33 cellular contexts compared by ENCODE assay signal in the genomic region with DNA sequence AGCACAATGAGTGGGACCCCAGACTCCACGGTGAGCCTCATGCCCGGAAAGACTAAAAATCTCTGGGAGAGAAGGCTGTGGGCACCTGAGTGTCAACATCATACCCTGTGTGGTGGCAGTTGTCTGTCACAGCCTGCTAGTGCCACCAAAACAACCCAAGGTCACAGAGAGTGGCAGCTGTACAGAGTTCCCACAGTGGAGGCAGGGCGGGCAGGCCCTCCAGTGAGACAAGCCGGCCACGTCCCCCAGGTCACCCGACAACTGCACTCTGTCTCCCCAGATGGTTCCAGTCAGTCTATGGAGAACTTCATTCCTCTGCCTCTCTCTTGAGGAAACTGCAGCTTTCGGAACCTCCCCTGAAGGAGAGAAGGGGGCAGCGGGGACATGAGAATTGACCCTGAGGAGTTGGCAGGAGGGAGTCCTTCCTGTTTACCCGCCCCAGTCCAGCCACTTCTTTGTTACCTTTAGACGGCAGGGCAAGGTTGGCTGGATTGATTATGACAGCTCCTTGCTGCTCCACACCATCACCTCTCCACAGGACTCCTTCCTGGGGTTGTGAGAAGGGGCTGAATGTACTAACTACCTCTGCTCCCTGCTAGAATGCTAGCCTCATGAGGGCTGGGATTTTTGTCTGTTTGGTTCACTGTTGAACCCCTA. TPM values are rescaled to one million over a fixed set of nuclear protein-coding genes. Genes with fewer than 3 reads are reported as not detected.
"Had no signal": no experiment of that assay in that cellular context is flagged by ENCODE, and none has a peak within 500 bp of the region (broad histone marks: within the 10 kb centered on the region; RNA-seq: fewer than 3 reads in every experiment).

No MANE protein-coding gene starts in this region.

- H3K4me1 ChIP-seq: esophagus muscularis mucosa, foreskin keratinocyte, gastroesophageal sphincter, parathyroid adenoma, testis, tibial artery, upper lobe of left lung had no signal

- H2AFZ ChIP-seq: hepatocyte, parathyroid adenoma had no signal

- H3K4me1 Mint-ChIP-seq: memory B cell had no signal

- H3K79me2 ChIP-seq: hepatocyte, parathyroid adenoma had no signal

- H3K27ac ChIP-seq: coronary artery, esophagus muscularis mucosa, foreskin keratinocyte, gastroesophageal sphincter, heart left ventricle, hepatocyte, parathyroid adenoma, testis, tibial artery, upper lobe of left lung had no signal

- H3K4me2 ChIP-seq: hepatocyte, smooth muscle cell had no signal

- ATAC-seq: foreskin keratinocyte, gastroesophageal sphincter, heart left ventricle, left colon, left ventricle myocardium superior, natural killer cell, sciatic nerve had no signal

- H3K27ac Mint-ChIP-seq: memory B cell, natural killer cell, progenitor cell of endocrine pancreas had no signal

- H3K27me3 ChIP-seq: testis, upper lobe of left lung had no signal

- DNase-seq: dermis blood vessel endothelial cell; effector memory CD4-positive, alpha-beta T cell; foreskin keratinocyte; heart left ventricle; left colon; left ventricle myocardium superior; natural killer cell; stimulated activated CD4-positive, alpha-beta T cell treated with anti-CD3 and anti-CD28 coated beads, Interleukin-12 subunit alpha, Interleukin-12 subunit beta, amount 100 ng/mL, for 4 hours; stimulated activated CD4-positive, alpha-beta T cell treated with anti-CD3 and anti-CD28 coated beads, Interleukin-1b, Interleukin-23, amount 100 ng/mL, for 48 hours; stimulated activated CD4-positive, alpha-beta T cell treated with anti-CD3 and anti-CD28 coated beads, Interleukin-4, amount 100 ng/mL, for 1 hour; stimulated activated CD8-positive, alpha-beta memory T cell treated with anti-CD3 and anti-CD28 coated beads, Interleukin-4, amount 100 ng/mL, for 48 hours; stimulated activated naive CD4-positive, alpha-beta T cell; substantia nigra; testis; tibial artery had no signal

- H3K4me3 Mint-ChIP-seq: memory B cell, natural killer cell had no signal

- H3K9ac ChIP-seq: parathyroid adenoma had no signal

- H3K36me3 ChIP-seq: esophagus muscularis mucosa, gastroesophageal sphincter, heart left ventricle, tibial artery, upper lobe of left lung had no signal

- H3K9me3 ChIP-seq: testis had no signal

- H3K4me3 ChIP-seq: coronary artery, esophagus muscularis mucosa, gastroesophageal sphincter, heart left ventricle, hepatocyte, lung, smooth muscle cell, testis, tibial artery, upper lobe of left lung had no signal

RNA-seq across cellular contexts. Expression of a gene that starts 11.3 kb away (rescaled TPM):
- total RNA-seq: dermis blood vessel endothelial cell, endothelial cell of umbilical vein, epithelial cell of proximal tubule, esophagus muscularis mucosa, fibroblast of lung, foreskin keratinocyte, gastroesophageal sphincter, heart left ventricle, hepatocyte, kidney epithelial cell, left colon, left ventricle myocardium superior, mononuclear cell, natural killer cell, omental fat pad, progenitor cell of endocrine pancreas, smooth muscle cell, upper lobe of left lung had no signal
- polyA plus RNA-seq: endothelial cell of umbilical vein, fibroblast of lung, foreskin keratinocyte, heart left ventricle, hepatocyte, neural cell, smooth muscle cell had no signal

RNA-seq across cellular contexts. Expression of a gene that starts 18.7 kb away (rescaled TPM):
- total RNA-seq: endothelial cell of umbilical vein, epithelial cell of proximal tubule, fibroblast of lung, foreskin keratinocyte, hepatocyte, kidney epithelial cell, progenitor cell of endocrine pancreas, smooth muscle cell had no signal
- polyA plus RNA-seq: endothelial cell of umbilical vein, fibroblast of lung, foreskin keratinocyte, hepatocyte, neural cell, smooth muscle cell had no signal

RNA-seq across cellular contexts. Expression of a gene that starts 33.7 kb away (rescaled TPM):
- total RNA-seq: endothelial cell of umbilical vein had no signal

RNA-seq across cellular contexts. Expression of a gene that starts 33.9 kb away (rescaled TPM):
- total RNA-seq: dermis blood vessel endothelial cell, endothelial cell of umbilical vein, epithelial cell of proximal tubule, fibroblast of lung, foreskin keratinocyte, hepatocyte, kidney epithelial cell, left ventricle myocardium superior, natural killer cell, progenitor cell of endocrine pancreas, smooth muscle cell had no signal
- polyA plus RNA-seq: endothelial cell of umbilical vein, foreskin keratinocyte, hepatocyte, neural cell, smooth muscle cell had no signal
